Comparison of ENCODE assay signal across 14 cellular contexts in the genomic region with DNA sequence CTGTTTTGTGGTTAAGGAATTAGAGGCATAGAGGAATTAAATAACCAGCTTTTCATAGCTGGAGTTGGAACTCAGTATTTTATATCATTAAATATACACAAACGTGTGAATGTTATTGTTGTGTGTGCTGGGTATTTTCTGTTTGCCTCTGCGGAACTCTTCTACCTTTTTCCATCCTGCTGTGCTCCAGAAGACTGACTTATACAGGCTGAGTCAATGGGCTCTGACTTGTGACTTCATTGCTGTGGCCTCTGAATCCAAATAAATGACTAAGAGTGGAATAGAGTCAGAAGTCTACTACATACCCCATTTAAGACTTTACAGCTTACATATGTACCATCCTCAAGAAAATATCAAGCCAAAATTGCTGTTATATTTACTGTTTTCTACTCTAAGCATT. TPM values are rescaled to one million over a fixed set of nuclear protein-coding genes. Genes with fewer than 3 reads are reported as not detected.
DNase-seq lines count a peak whose midpoint lies in the region; FAIRE-seq and TF ChIP-seq lines count a peak whose summit lies in the region.
"Had no signal": no experiment of that assay in that cellular context is flagged by ENCODE, and none has a peak within 500 bp of the region (broad histone marks: within the 10 kb centered on the region; RNA-seq: fewer than 3 reads in every experiment).

No MANE protein-coding gene starts in this region.

- H3K36me3 ChIP-seq in bronchial epithelial cell (ENCODE audit: control insufficient read depth, insufficient read depth, low read length) (peaks cover 1% of the 10 kb centered on the region), mesodermal cell (ENCODE audit: control insufficient read depth, insufficient read depth, low read length) (peaks cover 31% of the 10 kb centered on the region), adrenal gland (replicated peaks in 1 of 2) (no peaks in the 10 kb centered on the region)

- in situ Hi-C loops in Caki2 (cut with HindIII; ENCODE audit: low pct_unique_long_range_greater_than_20kb, low sequenced_read_pairs): no loop called here

- 0% methylated on average over 1 of the region's 2 CpGs; no CpG with 5 or more reads in 1 of the 2 experiments for WGBS in mesodermal cell (ENCODE audit: insufficient coverage in 2 of 2), 2 experiments
- 31 to 49% (median 33%) methylated on average over 2 of the region's 2 CpGs for WGBS in adrenal gland, 4 donors

- no peak for TF ChIP-seq POLR2A in adrenal gland (IDR thresholded peaks at IDR 0.05)

- H3K4me3 ChIP-seq in bronchial epithelial cell (ENCODE audit: low read depth, low read length) (no peak overlapping the region), mesodermal cell (ENCODE audit: extremely low read depth, insufficient read depth, low read length, poor library complexity, severe bottlenecking) (no peak overlapping the region), adrenal gland (no peak overlapping the region)

- no peaks in the 10 kb centered on the region for H3K27me3 ChIP-seq in bronchial epithelial cell (ENCODE audit: control insufficient read depth, insufficient read depth, low read length)
- H3K27me3 ChIP-seq in adrenal gland: no peaks in the 10 kb centered on the region

- peaks cover 20% of the 10 kb centered on the region for H3K4me1 ChIP-seq in mesodermal cell (ENCODE audit: control insufficient read depth, insufficient read depth, low read length, poor library complexity, severe bottlenecking)
- peaks cover 20 to 80% of the 10 kb centered on the region in 2 donors for H3K4me1 ChIP-seq in adrenal gland (replicated peaks in 1 of 2)

- H3K9me3 ChIP-seq in mesodermal cell (ENCODE audit: control insufficient read depth, low read length) (no peaks in the 10 kb centered on the region), adrenal gland (replicated peaks in 1 of 3) (no peaks in the 10 kb centered on the region)

- peak; percentile 24 for DNase-seq in Caki2 (ENCODE audit: low read depth)
- DNase-seq in LHCN-M2 (ENCODE audit: low read depth): peak; percentile 69
- peak; percentile 90 for DNase-seq in bronchial epithelial cell (ENCODE audit: low read depth)
- no peak for DNase-seq in posterior cingulate gyrus
- no peak for DNase-seq in NCI-H2196 (lab: John Stamatoyannopoulos, UW; ENCODE audit: unreplicated experiment)
- no peak for DNase-seq in adrenal gland
- no peak for DNase-seq in hippocampal formation (lab: John Stamatoyannopoulos, UW)
- DNase-seq: anterior cingulate cortex; NCI-H1048; NCI-H524; stimulated activated CD4-positive, alpha-beta T cell treated with anti-CD3 and anti-CD28 coated beads, Interleukin-12 subunit alpha, Interleukin-12 subunit beta, amount 100 ng/mL, for 4 hours had no signal

- peak overlapping the region; percentile 54 for H3K27ac ChIP-seq in mesodermal cell (ENCODE audit: low read depth, low read length, severe bottlenecking)
- H3K27ac ChIP-seq in adrenal gland: no peak overlapping the region

- FAIRE-seq in bronchial epithelial cell (lab: Jason Lieb, UNC): no peak
- FAIRE-seq: D721Med, islet of Langerhans had no signal

- TF ChIP-seq CTCF in bronchial epithelial cell (IDR thresholded peaks at IDR 0.05; ENCODE audit: insufficient read depth, low read length, severe bottlenecking) (no peak), adrenal gland (IDR thresholded peaks at IDR 0.05) (no peak)

- intact Hi-C loops in posterior cingulate gyrus (cut with DNase I) (no loop called here), adrenal gland (cut with DNase I) (no loop called here)

RNA-seq across cellular contexts. Expression of a gene that starts 17.6 kb away (rescaled TPM):
- total RNA-seq in Caki2 (2014; rRNA removed; shearing (Covaris generic); ENCODE audit: low replicate concordance): 26.2 and 31.0 TPM in 2 replicates
- total RNA-seq in LHCN-M2 (2014; rRNA removed) (29.2 and 29.5 TPM in 2 replicates), bronchial epithelial cell (24.7 and 41.7 TPM in 2 replicates), adrenal gland (100 to 1,000 TPM in 4 of 8 donors, 10 to 100 TPM in 4; 22.6 to 159 (median 98.7) TPM)
- polyA plus RNA-seq in LHCN-M2 (2012): 34.7 TPM
- polyA plus RNA-seq in mesodermal cell (2013, experiment 1 of 2): 135 TPM
- polyA plus RNA-seq in mesodermal cell (2013, experiment 2 of 2): 131 TPM
- 10 to 100 TPM; 18.3 to 68.3 (median 28.7) TPM for polyA plus RNA-seq in adrenal gland

Comparison
In these comparisons a context has a peak if more than half of its experiments do, and no peak if none do; other contexts are left out.
1. DNase-seq: peak in Caki2 (single experiment), LHCN-M2 (single experiment) and bronchial epithelial cell (single experiment); none in posterior cingulate gyrus (0 of 10), NCI-H2196 (single experiment), adrenal gland (0 of 7) and hippocampal formation (0 of 2).